ENCODE assay signal across 15 cellular contexts in genomic region chr1:7325254-7325653, GRCh38.
DNase-seq lines count a peak whose midpoint lies in the region; ATAC-seq and TF ChIP-seq lines count a peak whose summit lies in the region.
"Had no signal": no experiment of that assay in that cellular context is flagged by ENCODE, and none has a peak within 500 bp of the region (broad histone marks: within the 10 kb centered on the region; RNA-seq: fewer than 3 reads in every experiment).

No MANE protein-coding gene starts in this region.

- no peaks in the 10 kb centered on the region for H3K9me3 ChIP-seq in right atrium auricular region
- H3K9me3 ChIP-seq: HAP-1 had no signal

- POLR2A ChIA-PET in HEK293T (lab: Yijun Ruan, JAX): no interaction called here

- ATAC-seq in left ventricle myocardium superior (no peak), left lobe of liver (no peak)
- ATAC-seq: CD8-positive, alpha-beta T cell had no signal

- H3K4me1 ChIP-seq in right atrium auricular region: no peaks in the 10 kb centered on the region
- H3K4me1 ChIP-seq: BLaER1 treated with 17β-estradiol and CSF1 and Interleukin-3, amounts not matched to agents 10 nM and 100 nM; HAP-1 had no signal

- H3K36me3 ChIP-seq in right atrium auricular region: no peaks in the 10 kb centered on the region
- H3K36me3 ChIP-seq: BLaER1 treated with 17β-estradiol and CSF1 and Interleukin-3, amounts not matched to agents 10 nM and 100 nM; HAP-1 had no signal

- no peak overlapping the region for H3K4me3 ChIP-seq in right atrium auricular region
- H3K4me3 ChIP-seq: BLaER1 treated with 17β-estradiol and CSF1 and Interleukin-3, amounts not matched to agents 10 nM and 100 nM; HAP-1 had no signal

- CTCF ChIA-PET in HEK293T (lab: Yijun Ruan, JAX): no interaction called here

- no peak overlapping the region for H3K27ac ChIP-seq in right atrium auricular region
- H3K27ac ChIP-seq: BLaER1 treated with 17β-estradiol and CSF1 and Interleukin-3, amounts not matched to agents 10 nM and 100 nM had no signal

- intact Hi-C loops in left ventricle myocardium superior (cut with micrococcal nuclease): no loop called here

- DNase-seq in right atrium auricular region (ENCODE audit: low spot score) (peak; percentile 53), left ventricle myocardium superior (no peak), ecto neural progenitor cell (ENCODE audit: low spot score) (peak; percentile 21), left lobe of liver (ENCODE audit: low spot score) (peak; percentile 16), HEK293T (ENCODE audit: extremely low spot score) (no peak), SKM-1 treated with dmso at 0.1 percent for 144 hours (lab: John Stamatoyannopoulos, UW; ENCODE audit: unreplicated experiment) (no peak)
- DNase-seq in activated CD4-positive, CD25-positive, alpha-beta regulatory T cell treated with anti-CD3 and anti-CD28 coated beads, Interleukin-2, amount 50 U/mL, for 72 hours: no peak
- DNase-seq: Calu3; CD8-positive, alpha-beta T cell; DMS79 treated with DMSO at 0.1 percent for 48 hours; GF-D8; GOT3; IMR-90 had no signal

- no peak for TF ChIP-seq CTCF in right atrium auricular region (IDR thresholded peaks at IDR 0.05)

- H3K27me3 ChIP-seq in right atrium auricular region: no peaks in the 10 kb centered on the region
- H3K27me3 ChIP-seq: BLaER1 treated with 17β-estradiol and CSF1 and Interleukin-3, amounts not matched to agents 10 nM and 100 nM had no signal

TF ChIP-seq in HEK293T, 16 proteins besides CTCF, POLR2A, EP300 and RAD21:
- TF ChIP-seq NFRKB (IDR thresholded peaks at IDR 0.05) (no peak), FOXA1 (IDR thresholded peaks at IDR 0.05) (no peak), ARNT (IDR thresholded peaks at IDR 0.05) (no peak), L3MBTL2 (conservative IDR thresholded peaks at IDR 0.05) (no peak), FOXK2 (IDR thresholded peaks at IDR 0.05) (no peak)

Comparison
In these comparisons a context has a peak if more than half of its experiments do, and no peak if none do; other contexts are left out.
1. DNase-seq: peak in right atrium auricular region (single experiment), ecto neural progenitor cell (single experiment) and left lobe of liver (single experiment); none in left ventricle myocardium superior (single experiment), activated CD4-positive, CD25-positive, alpha-beta regulatory T cell treated with anti-CD3 and anti-CD28 coated beads, Interleukin-2, amount 50 U/mL, for 72 hours (single experiment), HEK293T (single experiment) and SKM-1 treated with dmso at 0.1 percent for 144 hours (single experiment).